Comparison of ENCODE assay signal across 8 cellular contexts in genomic region chr2:172085460-172086159, GRCh38. TPM values are rescaled to one million over a fixed set of nuclear protein-coding genes. Genes with fewer than 3 reads are reported as not detected.
DNase-seq lines count a peak whose midpoint lies in the region; ATAC-seq and TF ChIP-seq lines count a peak whose summit lies in the region.

TSS of gene DLX1 (plus strand) at chr2:172085507. CDS start at chr2:172085678, 171 bp downstream.

- ATAC-seq in GM21423 (IDR thresholded peaks at IDR 0.05; ENCODE audit: unreplicated experiment) (peak; percentile 13), HG03520 (IDR thresholded peaks at IDR 0.05; ENCODE audit: unreplicated experiment) (no peak)
- no peak for ATAC-seq in naive thymus-derived CD4-positive, alpha-beta T cell

- H3K9me3 Mint-ChIP-seq in naive thymus-derived CD4-positive, alpha-beta T cell: peaks cover 0 to 57% (median 6%) of the 10 kb centered on the region in 11 donors

- intact Hi-C loops in naive thymus-derived CD4-positive, alpha-beta T cell (cut with micrococcal nuclease): loop anchor here (1.0 to 10.0 kb wide), 4 partner anchors 10 to 1371 kb away; partner anchors contain the start of genes DLX2 (in 1 of the 2), GAD1 (in 1 of the 2) and SP5 (in 1 of the 2)

- peaks cover 0 to 6% (median 0%) of the 10 kb centered on the region in 3 experiments for H3K9me3 ChIP-seq in naive thymus-derived CD4-positive, alpha-beta T cell (ENCODE audit: control insufficient read depth in 2 of 3, low read length in 3 of 3)

- no peak within 1 kb of the TSS for H3K27ac ChIP-seq in naive thymus-derived CD4-positive, alpha-beta T cell (ENCODE audit: low read depth, low read length)

- peak within 1 kb of the TSS; percentile 46 to 62 for H3K4me3 ChIP-seq in cardiac fibroblast (replicated peaks in 1 of 2; ENCODE audit: low read depth in 2 of 2, low read length in 2 of 2)
- H3K4me3 ChIP-seq in naive thymus-derived CD4-positive, alpha-beta T cell (ENCODE audit: low read length): peak within 1 kb of the TSS; percentile 41

- peaks cover 29 to 68% (median 55%) of the 10 kb centered on the region in 7 donors for H3K4me1 Mint-ChIP-seq in naive thymus-derived CD4-positive, alpha-beta T cell

- peak within 1 kb of the TSS; percentile 70 to 85 (median 78) for H3K4me3 Mint-ChIP-seq in naive thymus-derived CD4-positive, alpha-beta T cell

- H3K36me3 ChIP-seq in naive thymus-derived CD4-positive, alpha-beta T cell (ENCODE audit: control insufficient read depth in 2 of 3, insufficient read depth in 3 of 3, low read length in 3 of 3): no peaks in the 10 kb centered on the region

- H3K27me3 ChIP-seq in naive thymus-derived CD4-positive, alpha-beta T cell (ENCODE audit: control insufficient read depth in 2 of 2, insufficient read depth in 2 of 2, low read length in 2 of 2): peaks cover 74 to 96% of the 10 kb centered on the region in 2 donors

- H3K36me3 Mint-ChIP-seq in naive thymus-derived CD4-positive, alpha-beta T cell: peaks cover 0 to 15% (median 0%) of the 10 kb centered on the region in 5 donors

- peaks cover 79 to 98% (median 88%) of the 10 kb centered on the region in 5 donors for H3K27me3 Mint-ChIP-seq in naive thymus-derived CD4-positive, alpha-beta T cell

- CTCF ChIA-PET in naive thymus-derived CD4-positive, alpha-beta T cell (lab: Charles Lee): interaction anchor here (0.8 to 1.3 kb wide), 2 partner anchors 16 to 376 kb away, joined by 4 to 5 read pairs; partner anchors contain the start of gene DLX2

- peak within 1 kb of the TSS in 8 of 9 donors; percentile 51 to 91 (median 85) for H3K27ac Mint-ChIP-seq in naive thymus-derived CD4-positive, alpha-beta T cell

- TF ChIP-seq CTCF in cardiac fibroblast (IDR thresholded peaks at IDR 0.05; ENCODE audit: low read depth, low read length): no peak

- POLR2A ChIA-PET in naive thymus-derived CD4-positive, alpha-beta T cell (lab: Charles Lee): interaction anchor here (0.6 to 0.8 kb wide), 2 partner anchors 321 to 1160 kb away, joined by 3 read pairs; no protein-coding TSS in a partner anchor

- DNase-seq in COLO668 (lab: John Stamatoyannopoulos, UW; ENCODE audit: unreplicated experiment) (peak; percentile 62), NCI-H2029 (lab: John Stamatoyannopoulos, UW) (peak; percentile 38), cardiac fibroblast (ENCODE audit: low read depth in 2 of 2) (no peak), superior temporal gyrus (ENCODE audit: extremely low spot score) (no peak)
- peak in 3 of 9 donors; percentile 11 to 32 (median 28) for DNase-seq in naive thymus-derived CD4-positive, alpha-beta T cell
- no peak for DNase-seq in stimulated activated naive CD4-positive, alpha-beta T cell treated with Interleukin-2 at 50 U/mL for 16 hours (lab: John Stamatoyannopoulos, UW)

- peaks cover 50 to 51% of the 10 kb centered on the region in 2 donors for H3K4me1 ChIP-seq in naive thymus-derived CD4-positive, alpha-beta T cell (ENCODE audit: control insufficient read depth in 2 of 2, insufficient read depth in 2 of 2, low read length in 2 of 2)

RNA-seq across cellular contexts. Expression of gene DLX1, which starts in this region (rescaled TPM):
- total RNA-seq in naive thymus-derived CD4-positive, alpha-beta T cell: not detected
- not detected for polyA plus RNA-seq in naive thymus-derived CD4-positive, alpha-beta T cell

Comparison
In these comparisons a context has a peak if more than half of its experiments do, and no peak if none do; other contexts are left out.
1. DNase-seq: peak in COLO668 (single experiment) and NCI-H2029 (single experiment); none in cardiac fibroblast (0 of 2), superior temporal gyrus (single experiment) and stimulated activated naive CD4-positive, alpha-beta T cell treated with Interleukin-2 at 50 U/mL for 16 hours (single experiment).